Comparison of ENCODE assay signal across 1 cellular context in genomic region chr2:20544093-20544747, GRCh38.
TF ChIP-seq lines count a peak whose summit lies in the region.

No MANE protein-coding gene starts in this region.

TF ChIP-seq in WTC11, 78 proteins besides CTCF, POLR2A, EP300 and RAD21 (continued from another document):
- no peak for TF ChIP-seq ZNF512 (CRISPR knock-in tag; IDR thresholded peaks at IDR 0.05; ENCODE audit: borderline replicate concordance)
- no peak for TF ChIP-seq ATF6 (CRISPR knock-in tag; IDR thresholded peaks at IDR 0.05)
